ENCODE assay signal across 27 cellular contexts in genomic region chr20:57894096-57894495, GRCh38.
"Had no signal": no experiment of that assay in that cellular context is flagged by ENCODE, and none has a peak within 500 bp of the region (broad histone marks: within the 10 kb centered on the region; RNA-seq: fewer than 3 reads in every experiment).

No MANE protein-coding gene starts in this region.

- H3K9me3 Mint-ChIP-seq: activated CD4-positive, alpha-beta memory T cell treated with anti-CD3 and anti-CD28 coated beads for 36 hours; activated naive CD4-positive, alpha-beta T cell treated with anti-CD3 and anti-CD28 coated beads, Interleukin-2, amount 50 U/mL, for 24 hours; activated naive CD8-positive, alpha-beta T cell treated with anti-CD3 and anti-CD28 coated beads, Interleukin-2, amount 10 ng/mL, durations not matched to agents 7 days and 5 days; activated T-cell treated with anti-CD3 and anti-CD28 coated beads, Interleukin-2, amount 50 U/mL, for 4 hours had no signal

- ATAC-seq: activated CD4-positive, alpha-beta T cell treated with anti-CD3 and anti-CD28 coated beads for 36 hours; activated T-cell treated with anti-CD3 and anti-CD28 coated beads, Interleukin-2, amount 50 U/mL, for 4 hours; body of pancreas had no signal

- H3K4me1 Mint-ChIP-seq: activated CD4-positive, alpha-beta T cell treated with anti-CD3 and anti-CD28 coated beads for 36 hours; activated naive CD4-positive, alpha-beta T cell treated with anti-CD3 and anti-CD28 coated beads, Interleukin-2, amount 50 U/mL, for 24 hours; activated naive CD8-positive, alpha-beta T cell treated with anti-CD3 and anti-CD28 coated beads, Interleukin-2, amount 10 ng/mL, durations not matched to agents 7 days and 5 days had no signal

- H3K27ac Mint-ChIP-seq: activated CD4-positive, alpha-beta memory T cell treated with anti-CD3 and anti-CD28 coated beads for 36 hours; activated CD4-positive, alpha-beta T cell treated with anti-CD3 and anti-CD28 coated beads for 36 hours; activated naive CD4-positive, alpha-beta T cell treated with anti-CD3 and anti-CD28 coated beads, Interleukin-2, amount 50 U/mL, for 24 hours; activated naive CD8-positive, alpha-beta T cell treated with anti-CD3 and anti-CD28 coated beads, Interleukin-2, amount 10 ng/mL, durations not matched to agents 7 days and 5 days had no signal

- H3K36me3 Mint-ChIP-seq: activated CD4-positive, alpha-beta memory T cell treated with anti-CD3 and anti-CD28 coated beads for 36 hours; activated naive CD4-positive, alpha-beta T cell treated with anti-CD3 and anti-CD28 coated beads, Interleukin-2, amount 50 U/mL, for 24 hours; activated naive CD8-positive, alpha-beta T cell treated with anti-CD3 and anti-CD28 coated beads, Interleukin-2, amount 10 ng/mL, durations not matched to agents 7 days and 5 days had no signal

- H3K27ac ChIP-seq: adrenal gland, body of pancreas, breast epithelium, KMS-11, PC-9, RWPE1, SJCRH30, SK-N-MC had no signal

- H3K27me3 Mint-ChIP-seq: activated naive CD4-positive, alpha-beta T cell treated with anti-CD3 and anti-CD28 coated beads, Interleukin-2, amount 50 U/mL, for 24 hours; activated naive CD8-positive, alpha-beta T cell treated with anti-CD3 and anti-CD28 coated beads, Interleukin-2, amount 10 ng/mL, durations not matched to agents 7 days and 5 days had no signal

- DNase-seq: activated CD4-positive, alpha-beta memory T cell treated with anti-CD3 and anti-CD28 coated beads for 36 hours; activated CD4-positive, alpha-beta T cell treated with anti-CD3 and anti-CD28 coated beads for 36 hours; activated CD4-positive, alpha-beta T cell treated with anti-CD3 and anti-CD28 coated beads, Interleukin-2, amount 50 U/mL, for 1 hour; activated CD8-positive, alpha-beta memory T cell treated with anti-CD3 and anti-CD28 coated beads, Interleukin-2, amount 50 U/mL, for 4 hours; activated gamma-delta T cell; activated naive CD4-positive, alpha-beta T cell treated with Interleukin-2 at 50 U/mL for 16 hours; activated naive CD8-positive, alpha-beta T cell treated with anti-CD3 and anti-CD28 coated beads, Interleukin-2, amount 10 ng/mL, durations not matched to agents 7 days and 5 days; activated T-cell treated with anti-CD3 and anti-CD28 coated beads for 4 hours; activated T-cell treated with anti-CD3 and anti-CD28 coated beads, Interleukin-2, amount 50 U/mL, for 4 hours; body of pancreas; caudate nucleus; NCI-H1092 treated with DMSO at 0.1 percent for 48 hours; NCI-H187; NCI-H2029 treated with DMSO at 0.1 percent for 48 hours; NCI-H2107; NCI-H510A treated with DMSO at 0.1 percent for 48 hours; NK-92 treated with Interleukin-12 subunit alpha and Interleukin-12 subunit beta, amount 100 ng/mL, for 24 hours; PC-9; SHP77; SJCRH30; T1000 had no signal

- H3K36me3 ChIP-seq: adrenal gland, breast epithelium, SJCRH30 had no signal

- H3K9me3 ChIP-seq: adrenal gland, body of pancreas, breast epithelium, SJCRH30 had no signal

- H3K4me3 Mint-ChIP-seq: activated CD4-positive, alpha-beta memory T cell treated with anti-CD3 and anti-CD28 coated beads for 36 hours; activated CD4-positive, alpha-beta T cell treated with anti-CD3 and anti-CD28 coated beads for 36 hours; activated naive CD4-positive, alpha-beta T cell treated with anti-CD3 and anti-CD28 coated beads, Interleukin-2, amount 50 U/mL, for 24 hours; activated naive CD8-positive, alpha-beta T cell treated with anti-CD3 and anti-CD28 coated beads, Interleukin-2, amount 10 ng/mL, durations not matched to agents 7 days and 5 days; activated T-cell treated with anti-CD3 and anti-CD28 coated beads, Interleukin-2, amount 50 U/mL, for 4 hours had no signal
